Comparison of ENCODE assay signal across 8 cellular contexts in the genomic region with DNA sequence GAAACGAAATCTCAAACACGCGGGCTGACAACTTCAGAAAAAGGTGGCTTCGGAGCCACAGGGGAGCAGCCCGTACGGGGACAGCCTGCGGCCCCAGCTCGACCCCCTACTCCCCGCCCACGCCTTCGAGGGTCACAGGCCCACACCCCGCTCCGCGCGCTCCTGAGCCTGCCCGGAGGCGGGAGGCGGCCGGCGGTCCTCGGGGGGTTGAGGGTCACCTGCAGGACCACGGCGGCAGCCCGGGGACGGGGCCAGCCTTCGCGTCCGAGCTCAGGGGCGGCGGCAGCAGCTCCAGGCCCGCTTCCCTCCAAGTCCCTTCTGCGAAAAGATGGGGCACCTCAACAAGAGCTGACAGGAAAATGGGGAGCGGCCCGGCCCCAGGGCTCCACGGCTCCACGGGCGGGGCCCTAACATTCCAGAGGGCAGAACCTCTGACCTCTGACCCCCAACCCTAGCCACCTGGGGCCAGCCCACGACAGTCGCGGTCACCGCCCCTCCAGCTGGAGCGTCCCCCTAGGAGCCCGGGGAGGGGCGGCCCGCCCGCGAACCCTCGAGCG. TPM values are rescaled to one million over a fixed set of nuclear protein-coding genes. Genes with fewer than 3 reads are reported as not detected.
A peak's percentile ranks its signal among the peaks of the same experiment; 100 is the strongest.
DNase-seq lines count a peak whose midpoint lies in the region; ATAC-seq and TF ChIP-seq lines count a peak whose summit lies in the region.

No MANE protein-coding gene starts in this region.

- POLR2A ChIA-PET in AG04449 (lab: Yijun Ruan, JAX): interaction anchor here (1.4 kb wide), 1 partner anchor 29 kb away, joined by 5 read pairs; no protein-coding TSS in a partner anchor

- peaks cover 8% of the 10 kb centered on the region for H3K36me3 Mint-ChIP-seq in T-helper 2 cell treated with Interferon-gamma antibody and Interleukin-4, amounts not matched to agents 5 μg/mL and 100 μg/mL, for 36 hours (ENCODE audit: low read depth)

- H3K27ac ChIP-seq in osteoblast (ENCODE audit: low read depth, low read length): peak overlapping the region; percentile 56

- H3K9me3 Mint-ChIP-seq in T-helper 2 cell treated with Interferon-gamma antibody and Interleukin-4, amounts not matched to agents 5 μg/mL and 100 μg/mL, for 36 hours: no peaks in the 10 kb centered on the region

- no peak for TF ChIP-seq CTCF in AG04449 (IDR thresholded peaks at IDR 0.05; ENCODE audit: insufficient read depth, low read length, missing control alignments)
- no peak for TF ChIP-seq CTCF in fibroblast of the aortic adventitia (IDR thresholded peaks at IDR 0.05; ENCODE audit: insufficient read depth, low read length)
- no peak for TF ChIP-seq CTCF in osteoblast (IDR thresholded peaks at IDR 0.05; ENCODE audit: extremely low read depth, low read depth, low read length)

- peaks cover 11% of the 10 kb centered on the region for H3K36me3 ChIP-seq in osteoblast (ENCODE audit: insufficient read depth, low read length)

- H3K27ac Mint-ChIP-seq in T-helper 2 cell treated with Interferon-gamma antibody and Interleukin-4, amounts not matched to agents 5 μg/mL and 100 μg/mL, for 36 hours: no peak overlapping the region

- no peaks in the 10 kb centered on the region for H3K9me3 ChIP-seq in osteoblast (ENCODE audit: low read depth, low read length)

- peak; percentile 5 for ATAC-seq in GM18519 (IDR thresholded peaks at IDR 0.05; ENCODE audit: low FRiP score, unreplicated experiment)
- ATAC-seq in HG03064 (IDR thresholded peaks at IDR 0.05; ENCODE audit: low read depth, unreplicated experiment): peak; percentile 36

- no peaks in the 10 kb centered on the region for H3K27me3 ChIP-seq in osteoblast (ENCODE audit: insufficient read depth, low read length)

- peak overlapping the region; percentile 82 for H3K4me3 Mint-ChIP-seq in T-helper 2 cell treated with Interferon-gamma antibody and Interleukin-4, amounts not matched to agents 5 μg/mL and 100 μg/mL, for 36 hours

- H3K4me3 ChIP-seq in AG04449 (ENCODE audit: low read depth, low read length): peak overlapping the region; percentile 75
- peak overlapping the region; percentile 79 for H3K4me3 ChIP-seq in fibroblast of the aortic adventitia (ENCODE audit: low read depth, low read length)
- H3K4me3 ChIP-seq in osteoblast (ENCODE audit: insufficient read depth, low read length): peak overlapping the region; percentile 84

- peaks cover 21% of the 10 kb centered on the region for H3K4me1 Mint-ChIP-seq in T-helper 2 cell treated with Interferon-gamma antibody and Interleukin-4, amounts not matched to agents 5 μg/mL and 100 μg/mL, for 36 hours (ENCODE audit: low read depth)

- CTCF ChIA-PET in AG04449 (lab: Yijun Ruan, JAX): interaction anchor here (0.9 to 10.4 kb wide), 7 partner anchors 22 to 464 kb away, joined by 4 to 80 read pairs (median 9); no protein-coding TSS in a partner anchor

- H2AFZ ChIP-seq in osteoblast (ENCODE audit: low read length): peak overlapping the region; percentile 84

- peak overlapping the region; percentile 95 for H3K4me2 ChIP-seq in osteoblast (ENCODE audit: insufficient read depth, low read length)

- H3K4me1 ChIP-seq in osteoblast (ENCODE audit: insufficient read depth, low read length): peaks cover 7% of the 10 kb centered on the region

- H4K20me1 ChIP-seq in osteoblast (ENCODE audit: insufficient read depth, low read length): no peaks in the 10 kb centered on the region

- no peaks in the 10 kb centered on the region for H3K27me3 Mint-ChIP-seq in T-helper 2 cell treated with Interferon-gamma antibody and Interleukin-4, amounts not matched to agents 5 μg/mL and 100 μg/mL, for 36 hours (ENCODE audit: low read depth)

- H3K79me2 ChIP-seq in osteoblast (ENCODE audit: insufficient read depth, low read length): peaks cover 4% of the 10 kb centered on the region

- DNase-seq in AG04449 (ENCODE audit: low read depth, low spot score): no peak
- peak; percentile 14 for DNase-seq in T-helper 2 cell treated with Interferon-gamma antibody and Interleukin-4, amounts not matched to agents 5 μg/mL and 100 μg/mL, for 36 hours (ENCODE audit: low spot score)
- no peak for DNase-seq in fibroblast of the aortic adventitia (ENCODE audit: low read depth)
- DNase-seq in osteoblast (ENCODE audit: insufficient read length, low spot score, missing footprints): peak; percentile 79
- no peak for DNase-seq in ecto neural progenitor cell (ENCODE audit: low spot score)
- DNase-seq in NK-92 (lab: John Stamatoyannopoulos, UW; ENCODE audit: unreplicated experiment): no peak

RNA-seq across cellular contexts. Expression of a gene that starts 0.4 kb away (rescaled TPM):
- total RNA-seq in fibroblast of the aortic adventitia (ENCODE audit: low replicate concordance) (2.6 and 9.0 TPM in 2 replicates), osteoblast (8.7 and 11.2 TPM in 2 replicates)

Comparison
In these comparisons a context has a peak if more than half of its experiments do, and no peak if none do; other contexts are left out.
1. DNase-seq: peak in T-helper 2 cell treated with Interferon-gamma antibody and Interleukin-4, amounts not matched to agents 5 μg/mL and 100 μg/mL, for 36 hours (single experiment) and osteoblast (single experiment); none in AG04449 (single experiment), fibroblast of the aortic adventitia (single experiment), ecto neural progenitor cell (single experiment) and NK-92 (single experiment).
2. Peak in every context shown above with its lines, with median percentiles within 50 percentile points of each other: H3K4me3 ChIP-seq.